Comparison of ENCODE assay signal across 1 cellular context in the genomic region with DNA sequence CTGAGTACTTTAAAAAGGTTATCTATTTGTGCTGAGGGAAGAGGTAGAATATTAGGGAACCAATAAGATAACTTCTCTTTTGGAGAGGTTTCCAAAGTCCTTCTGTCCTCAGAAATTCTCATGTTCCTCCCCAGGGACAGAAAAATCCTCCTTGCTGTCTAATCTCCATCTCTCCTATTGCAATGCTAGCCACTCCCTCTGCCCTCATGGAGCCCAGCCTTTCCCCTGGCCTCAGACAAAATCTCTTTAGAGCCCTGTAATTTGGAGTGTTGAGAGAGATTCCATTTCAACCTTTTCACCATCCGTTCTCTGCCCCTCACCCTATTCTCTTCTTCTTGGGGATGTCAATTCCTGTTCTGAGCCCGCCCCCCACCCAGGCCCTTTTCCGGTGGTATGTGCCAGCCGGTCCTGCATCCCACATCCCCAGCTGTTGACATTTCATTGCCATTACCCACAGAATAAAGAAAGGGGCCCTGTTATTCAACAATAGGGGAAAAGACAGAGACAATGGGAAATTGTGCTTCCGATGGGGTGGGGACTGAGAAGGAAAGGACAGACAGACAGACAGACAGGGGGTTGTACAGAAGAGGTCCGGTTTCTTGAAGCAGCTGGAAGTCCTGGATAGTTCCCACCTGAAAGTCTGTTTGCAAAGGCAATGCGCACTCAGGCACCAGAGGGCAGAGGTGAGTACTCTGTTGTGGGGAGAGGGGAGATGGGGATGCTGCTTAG.
TF ChIP-seq lines count a peak whose summit lies in the region.

A gene (plus strand): TSS at position 563 of the 729 bp plus-strand sequence. CDS start 4,076 bp downstream, outside the sequence.

TF ChIP-seq in HCT116, 20 proteins besides CTCF, POLR2A, EP300 and RAD21 (continued from another document):
- TF ChIP-seq YY1 (IDR thresholded peaks at IDR 0.05; ENCODE audit: extremely low read depth, insufficient replicate concordance, low read depth, low read length) (no peak), CBX3 (IDR thresholded peaks at IDR 0.05; ENCODE audit: low read depth) (no peak), SRF (IDR thresholded peaks at IDR 0.05; ENCODE audit: low read depth) (no peak), FOSL1 (IDR thresholded peaks at IDR 0.05; ENCODE audit: low read depth) (no peak), JUND (IDR thresholded peaks at IDR 0.05) (no peak)
